25 cellular contexts compared by ENCODE assay signal in the genomic region with DNA sequence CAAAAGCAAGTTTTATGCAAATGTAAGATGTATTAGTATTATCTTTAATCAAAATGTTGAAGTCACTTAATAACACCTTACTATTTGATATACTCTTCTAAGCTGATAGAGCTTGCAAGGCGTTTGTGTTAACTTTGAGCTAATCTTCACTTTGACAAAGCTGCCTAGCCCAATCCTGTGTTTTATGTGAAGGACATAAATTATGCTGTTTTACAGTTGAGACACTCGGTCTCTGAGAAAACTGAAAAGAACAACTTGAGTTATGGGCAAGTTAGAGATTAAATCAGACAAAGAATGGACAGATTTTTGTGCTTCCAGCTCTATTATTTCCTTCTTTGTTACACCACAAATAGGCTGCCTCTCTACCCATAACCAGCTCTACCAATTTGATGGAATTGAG. TPM values are rescaled to one million over a fixed set of nuclear protein-coding genes. Genes with fewer than 3 reads are reported as not detected.
DNase-seq lines count a peak whose midpoint lies in the region; ATAC-seq, FAIRE-seq and TF ChIP-seq lines count a peak whose summit lies in the region.
"Had no signal": no experiment of that assay in that cellular context is flagged by ENCODE, and none has a peak within 500 bp of the region (broad histone marks: within the 10 kb centered on the region; RNA-seq: fewer than 3 reads in every experiment).

No MANE protein-coding gene starts in this region.

- no TSS peak for BruUV-seq in K562 (replicated peaks; lab: Mats Ljungman, UMichigan)

- no peaks in the 10 kb centered on the region for H3K79me2 ChIP-seq in K562 (ENCODE audit: control insufficient read depth, insufficient read depth, low read length)

- TF ChIP-seq POLR2A in K562 (conservative IDR thresholded peaks at IDR 0.05), result no peak

- H3K36me3 ChIP-seq in K562 (ENCODE audit: control insufficient read depth, insufficient read depth, low read length), result no peaks in the 10 kb centered on the region
- H3K36me3 ChIP-seq in neuron (ENCODE audit: insufficient read depth, low read length), result no peaks in the 10 kb centered on the region
- H3K36me3 ChIP-seq: BLaER1 treated with 17β-estradiol and CSF1 and Interleukin-3, amounts not matched to agents 10 nM and 100 nM had no signal

- no peak for TF ChIP-seq RAD21 in K562 (CRISPR knock-in tag; conservative IDR thresholded peaks at IDR 0.05 in 1 of 2, IDR thresholded peaks at IDR 0.05 in 1 of 2)

- WGBS in K562 (ENCODE audit: insufficient coverage, low coverage, missing lambda C conversion rate), result 0% methylated on average over 2 of the region's 2 CpGs

- ATAC-seq in K562, result no peak
- ATAC-seq in stimulated activated naive CD8-positive, alpha-beta T cell treated with anti-CD3 and anti-CD28 coated beads, Interleukin-15, Interleukin-2, amounts not matched to agents 100 U/mL and 50 U/mL, for 24 hours, result no peak
- ATAC-seq: A549; CD8-positive, alpha-beta T cell; GM12878 had no signal

- no peak for TF ChIP-seq CTCF in K562 (IDR thresholded peaks at IDR 0.05 in 2 of 3, conservative IDR thresholded peaks at IDR 0.05 in 1 of 3; ENCODE audit: insufficient read depth in 2 of 3, low read depth in 1 of 3, low read length in 3 of 3)

- CTCF ChIA-PET in HEK293T (lab: Yijun Ruan, JAX), result interaction anchor here (0.5 kb wide), 1 partner anchor 453 kb away, joined by 3 read pairs; no protein-coding TSS in a partner anchor
- CTCF ChIA-PET in K562 (lab: Yijun Ruan, JAX; ENCODE audit: low intra/inter-chr PET ratio), result no interaction called here

- no peaks in the 10 kb centered on the region for H3K4me1 ChIP-seq in K562 (replicated peaks in 1 of 2; ENCODE audit: control insufficient read depth in 2 of 2, insufficient read depth in 2 of 2, low read length in 2 of 2)
- H3K4me1 ChIP-seq in neuron (ENCODE audit: insufficient read depth, low read length), result peaks cover 18% of the 10 kb centered on the region
- H3K4me1 ChIP-seq: A549, Caco-2 had no signal

- H4K20me1 ChIP-seq in K562 (replicated peaks; ENCODE audit: control insufficient read depth, insufficient read depth, low read length), result no peaks in the 10 kb centered on the region
- H4K20me1 ChIP-seq: BLaER1 treated with 17β-estradiol and CSF1 and Interleukin-3, amounts not matched to agents 10 nM and 100 nM had no signal

- H3K4me3 ChIP-seq in K562 (no peak overlapping the region), neuron (ENCODE audit: low read length) (no peak overlapping the region)
- H3K4me3 ChIP-seq: A549; BLaER1 treated with 17β-estradiol and CSF1 and Interleukin-3, amounts not matched to agents 10 nM and 100 nM; GM12878 had no signal

- intact Hi-C loops in K562 (cut with micrococcal nuclease), result loop anchor here (10.0 kb wide), 1 partner anchor 158 kb away; no protein-coding TSS in a partner anchor

- POLR2A ChIA-PET in HEK293T (lab: Yijun Ruan, JAX) (no interaction called here), K562 (lab: Yijun Ruan, JAX) (no interaction called here)

- H3K27me3 ChIP-seq in K562 (ENCODE audit: control insufficient read depth in 2 of 2, insufficient read depth in 2 of 2, low read length in 2 of 2) (no peaks in the 10 kb centered on the region; a peak in 1 of 5 replicates), neuron (ENCODE audit: insufficient read depth, low read length) (no peaks in the 10 kb centered on the region)
- H3K27me3 ChIP-seq: BLaER1 treated with 17β-estradiol and CSF1 and Interleukin-3, amounts not matched to agents 10 nM and 100 nM had no signal

- no peaks in the 10 kb centered on the region for H3K9me1 ChIP-seq in K562 (ENCODE audit: control insufficient read depth, insufficient read depth, low read length)

- no peak overlapping the region for H3K4me2 ChIP-seq in K562 (ENCODE audit: insufficient read depth, low read length)
- H3K4me2 ChIP-seq: A549; BLaER1 treated with 17β-estradiol and CSF1 and Interleukin-3, amounts not matched to agents 10 nM and 100 nM had no signal

- H3K9me3 ChIP-seq in K562 (replicated peaks; ENCODE audit: control insufficient read depth, insufficient read depth, low read depth, low read length) (no peaks in the 10 kb centered on the region), neuron (ENCODE audit: low read length) (no peaks in the 10 kb centered on the region)
- H3K9me3 ChIP-seq: A549; BLaER1 treated with 17β-estradiol and CSF1 and Interleukin-3, amounts not matched to agents 10 nM and 100 nM; Caco-2 had no signal

- H3K9ac ChIP-seq in K562 (ENCODE audit: insufficient read depth in 1 of 2, low read depth in 2 of 2, low read length in 2 of 2), result no peak overlapping the region
- H3K9ac ChIP-seq: BLaER1 treated with 17β-estradiol and CSF1 and Interleukin-3, amounts not matched to agents 10 nM and 100 nM had no signal

- no peak for FAIRE-seq in K562 (lab: Jason Lieb, UNC)
- peak; percentile 62 for FAIRE-seq in urothelium cell line (lab: Jason Lieb, UNC)
- FAIRE-seq: A549, D721Med, GM12878, GM12892, GM18507 had no signal

- in situ Hi-C loops in K562 (cut with MboI), result no loop called here

- DNase-seq in HEK293T (ENCODE audit: extremely low spot score), result no peak
- no peak for DNase-seq in K562 (ENCODE audit: extremely low read depth in 1 of 4, low spot score in 3 of 4)
- no peak for DNase-seq in urothelium cell line (ENCODE audit: low spot score)
- DNase-seq in DMS153 treated with DMSO at 0.1 percent for 48 hours (lab: John Stamatoyannopoulos, UW; ENCODE audit: unreplicated experiment), result no peak
- DNase-seq in stimulated activated naive CD8-positive, alpha-beta T cell treated with anti-CD3 and anti-CD28 coated beads, Interleukin-15, Interleukin-2, amounts not matched to agents 100 U/mL and 50 U/mL, for 24 hours, result no peak
- no peak for DNase-seq in HCEC 1CT
- DNase-seq: AML-193; Caco-2; Calu3; CD4-positive, alpha-beta T cell; CD8-positive, alpha-beta T cell; DMS53; DMS79; DND-41; EL; GDM1 had no signal

- H2AFZ ChIP-seq in K562 (ENCODE audit: low read depth, low read length) (no peak overlapping the region), neuron (ENCODE audit: low read depth, low read length) (peak overlapping the region; percentile 22)

- no peak for TF ChIP-seq EP300 in K562 (IDR thresholded peaks at IDR 0.05; ENCODE audit: low read length)

- H3K27ac ChIP-seq in K562 (ENCODE audit: extremely low read depth, low read depth, low read length), result no peak overlapping the region
- H3K27ac ChIP-seq: 22Rv1; A549; BLaER1 treated with 17β-estradiol and CSF1 and Interleukin-3, amounts not matched to agents 10 nM and 100 nM; C4-2B had no signal

TF ChIP-seq in HEK293T, 16 proteins besides CTCF, POLR2A, EP300 and RAD21:
- TF ChIP-seq FOXM1 (IDR thresholded peaks at IDR 0.05; ENCODE audit: borderline replicate concordance), result no peak
- TF ChIP-seq, protein P1, sequence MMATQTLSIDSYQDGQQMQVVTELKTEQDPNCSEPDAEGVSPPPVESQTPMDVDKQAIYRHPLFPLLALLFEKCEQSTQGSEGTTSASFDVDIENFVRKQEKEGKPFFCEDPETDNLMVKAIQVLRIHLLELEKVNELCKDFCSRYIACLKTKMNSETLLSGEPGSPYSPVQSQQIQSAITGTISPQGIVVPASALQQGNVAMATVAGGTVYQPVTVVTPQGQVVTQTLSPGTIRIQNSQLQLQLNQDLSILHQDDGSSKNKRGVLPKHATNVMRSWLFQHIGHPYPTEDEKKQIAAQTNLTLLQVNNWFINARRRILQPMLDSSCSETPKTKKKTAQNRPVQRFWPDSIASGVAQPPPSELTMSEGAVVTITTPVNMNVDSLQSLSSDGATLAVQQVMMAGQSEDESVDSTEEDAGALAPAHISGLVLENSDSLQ (IDR thresholded peaks at IDR 0.05), result peak; percentile 60; the same call in 1 of the 2 replicates

TF ChIP-seq in K562, 482 proteins besides CTCF, POLR2A, EP300 and RAD21 (continues in another document):
- TF ChIP-seq, protein P2, sequence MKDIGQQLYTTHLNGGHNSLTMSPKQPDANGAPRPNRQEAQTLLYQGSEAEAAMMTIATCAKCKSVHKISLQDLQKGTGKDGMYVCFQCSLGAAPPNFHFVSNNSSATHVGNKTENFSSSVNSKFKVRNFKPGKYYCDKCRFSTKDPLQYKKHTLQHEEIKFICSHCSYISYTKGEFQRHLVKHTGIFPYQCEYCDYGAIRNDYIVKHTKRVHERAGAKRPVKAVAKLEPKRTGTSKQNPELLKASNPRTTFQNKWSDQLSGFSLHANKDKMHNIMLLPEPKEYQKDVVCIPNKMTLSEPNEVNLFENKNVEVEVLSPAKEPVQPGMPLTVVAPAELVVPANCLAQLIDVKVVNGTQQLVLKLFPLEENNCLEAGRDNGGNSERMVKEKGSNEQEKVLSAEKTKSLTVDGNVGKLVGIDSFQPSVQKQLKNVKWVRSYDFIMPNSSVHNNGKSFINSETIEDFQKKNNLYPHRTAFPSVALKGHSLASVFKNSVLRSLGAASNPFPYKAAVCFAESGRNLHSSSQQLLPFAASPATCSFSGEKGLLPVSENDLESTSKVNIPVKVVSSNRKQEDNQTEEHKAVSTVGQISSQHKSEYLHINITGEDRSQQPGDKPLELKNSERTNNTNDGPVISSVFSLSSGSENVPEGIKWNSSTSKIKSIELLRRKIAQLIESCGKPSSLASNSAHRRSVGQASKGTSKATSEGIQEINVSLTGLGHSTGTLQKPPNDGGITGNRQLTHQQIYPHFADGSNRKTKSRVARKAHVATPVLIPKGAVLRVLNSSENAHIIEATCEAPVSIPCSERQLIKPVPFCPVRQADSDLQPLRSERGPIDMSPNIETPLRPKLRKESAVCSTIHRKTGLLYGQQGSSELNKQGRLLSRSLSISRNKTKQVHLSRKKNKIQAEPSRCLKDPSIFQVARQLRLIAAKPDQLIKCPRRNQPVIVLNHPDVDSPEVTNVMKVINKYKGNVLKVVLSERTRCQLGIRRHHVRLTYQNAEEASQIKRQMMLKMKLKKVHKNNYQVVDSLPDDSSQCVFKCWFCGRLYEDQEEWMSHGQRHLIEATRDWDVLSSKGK (CRISPR knock-in tag; IDR thresholded peaks at IDR 0.05), result no peak

RNA-seq across cellular contexts. Expression of a gene that starts 42.0 kb away (rescaled TPM):
- total RNA-seq in K562 (2011; cell fraction: chromatin; rRNA removed; ENCODE audit: low replicate concordance), result 14.8 and 51.6 TPM in 2 replicates
- 7.2 and 11.1 TPM in 2 replicates for total RNA-seq in K562 (2011; cell fraction: nucleolus; rRNA removed)
- total RNA-seq in K562 (2011; cell fraction: nucleoplasm; rRNA removed), result 19.7 and 34.7 TPM in 2 replicates
- total RNA-seq in K562 (2014; rRNA removed), result 3.0 and 4.3 TPM in 2 replicates
- total RNA-seq in K562 (2014; rRNA removed; fragmentation: Illumina TruSeq; extraction: Trizol), result 6.7 and 10.9 TPM in 2 replicates
- 4.6 and 5.5 TPM in 2 replicates for total RNA-seq in K562 (2015; rRNA removed; fragmentation: Illumina TruSeq; extraction: Trizol)
- 10.5 and 11.6 TPM in 2 replicates for total RNA-seq in K562 (2021)
- 8.4 and 10.5 TPM in 2 replicates for polyA plus RNA-seq in K562 (2011; rRNA removed)
- polyA plus RNA-seq in K562 (2011; cell fraction: cytosol; rRNA removed), result 1.2 and 3.4 TPM in 2 replicates
- polyA plus RNA-seq in K562 (2011; cell fraction: nucleus; rRNA removed), result 5.4 and 10.2 TPM in 2 replicates
- polyA plus RNA-seq in K562 (2012), result 3.9 and 5.9 TPM in 2 replicates
- 8.2 and 10.6 TPM in 2 replicates for polyA plus RNA-seq in K562 (2014; fragmentation: Illumina TruSeq; extraction: Trizol)
- 1 to 10 TPM; 3.6 to 6.3 TPM for polyA plus RNA-seq in K562 (2014; fragmentation: Nextera tagmentation; extraction: Ambion mirVana)
- polyA plus RNA-seq in K562 (2014; rRNA removed), result 5.0 and 7.0 TPM in 2 replicates
- polyA minus RNA-seq in K562 (2011; rRNA and poly(A)+ RNA removed), result 38.4 and 55.9 TPM in 2 replicates
- 3.5 and 3.6 TPM in 2 replicates for polyA minus RNA-seq in K562 (2011; cell fraction: cytosol; rRNA and poly(A)+ RNA removed)
- polyA minus RNA-seq in K562 (2011; cell fraction: nucleus; rRNA and poly(A)+ RNA removed), result 20.7 and 36.2 TPM in 2 replicates
